13 cellular contexts compared by ENCODE assay signal in genomic region chr21:17455028-17455353, GRCh38. TPM values are rescaled to one million over a fixed set of nuclear protein-coding genes. Genes with fewer than 3 reads are reported as not detected.
DNase-seq lines count a peak whose midpoint lies in the region; ATAC-seq and TF ChIP-seq lines count a peak whose summit lies in the region.
"Had no signal": no experiment of that assay in that cellular context is flagged by ENCODE, and none has a peak within 500 bp of the region (broad histone marks: within the 10 kb centered on the region; RNA-seq: fewer than 3 reads in every experiment).

No MANE protein-coding gene starts in this region.

- H3K9ac ChIP-seq in HUES64 (ENCODE audit: low read depth, low read length), result peak overlapping the region; percentile 62

- H3K4me3 ChIP-seq in HUES64 (ENCODE audit: low read length), result peak overlapping the region; percentile 49
- H3K4me3 ChIP-seq in CD4-positive, alpha-beta memory T cell (ENCODE audit: low read length in 2 of 2), result no peak overlapping the region
- H3K4me3 ChIP-seq: skin epidermis, tibial artery had no signal

- H3K9me3 Mint-ChIP-seq in central memory CD8-positive, alpha-beta T cell, result no peaks in the 10 kb centered on the region
- peaks cover 2% of the 10 kb centered on the region for H3K9me3 Mint-ChIP-seq in neural crest cell
- no peaks in the 10 kb centered on the region for H3K9me3 Mint-ChIP-seq in CD4-positive, alpha-beta memory T cell

- TF ChIP-seq CTCF in neural crest cell (conservative IDR thresholded peaks at IDR 0.05), result no peak

- ATAC-seq in GM19351 (IDR thresholded peaks at IDR 0.05; ENCODE audit: unreplicated experiment) (peak; percentile 18), HG03025 (IDR thresholded peaks at IDR 0.05; ENCODE audit: low FRiP score, unreplicated experiment) (no peak), GM19035 (IDR thresholded peaks at IDR 0.05; ENCODE audit: unreplicated experiment) (no peak)
- no peak for ATAC-seq in central memory CD8-positive, alpha-beta T cell (replicated peaks; ENCODE audit: extremely low read depth, poor library complexity, severe bottlenecking)

- H3K27ac Mint-ChIP-seq in central memory CD8-positive, alpha-beta T cell (ENCODE audit: low read depth), result peak overlapping the region; percentile 51
- no peak overlapping the region for H3K27ac Mint-ChIP-seq in neural crest cell (ENCODE audit: unreplicated experiment)
- H3K27ac Mint-ChIP-seq in CD4-positive, alpha-beta memory T cell, result peak overlapping the region in 1 of 7 donors; percentile 75

- H3K27me3 Mint-ChIP-seq in central memory CD8-positive, alpha-beta T cell, result no peaks in the 10 kb centered on the region
- peaks cover 5% of the 10 kb centered on the region for H3K27me3 Mint-ChIP-seq in neural crest cell (ENCODE audit: low read depth)
- peaks cover 3 to 6% of the 10 kb centered on the region in 2 donors for H3K27me3 Mint-ChIP-seq in CD4-positive, alpha-beta memory T cell

- no peaks in the 10 kb centered on the region for H3K9me3 ChIP-seq in HUES64 (ENCODE audit: insufficient read depth, low read depth, low read length)
- H3K9me3 ChIP-seq in CD4-positive, alpha-beta memory T cell (ENCODE audit: control insufficient read depth in 1 of 2, low read length in 2 of 2), result no peaks in the 10 kb centered on the region
- H3K9me3 ChIP-seq: tibial artery had no signal

- H3K4me1 ChIP-seq in HUES64 (ENCODE audit: insufficient read depth, low read length), result peaks cover 3% of the 10 kb centered on the region; the same call in 1 of the 2 replicates
- no peaks in the 10 kb centered on the region for H3K4me1 ChIP-seq in CD4-positive, alpha-beta memory T cell (ENCODE audit: insufficient read depth, low read length)

- H3K4me3 Mint-ChIP-seq in central memory CD8-positive, alpha-beta T cell, result no peak overlapping the region
- peak overlapping the region; percentile 95 for H3K4me3 Mint-ChIP-seq in neural crest cell
- H3K4me3 Mint-ChIP-seq in CD4-positive, alpha-beta memory T cell, result peak overlapping the region in 2 of 8 donors; percentile 8 to 10

- H3K36me3 ChIP-seq in HUES64 (ENCODE audit: insufficient read depth, low read length), result no peaks in the 10 kb centered on the region
- H3K36me3 ChIP-seq in CD4-positive, alpha-beta memory T cell (ENCODE audit: insufficient read depth, low read length), result no peaks in the 10 kb centered on the region
- H3K36me3 ChIP-seq: tibial artery had no signal

- no peaks in the 10 kb centered on the region for H3K36me3 Mint-ChIP-seq in central memory CD8-positive, alpha-beta T cell (ENCODE audit: insufficient read depth)
- peaks cover 3% of the 10 kb centered on the region for H3K36me3 Mint-ChIP-seq in neural crest cell (ENCODE audit: low read depth)
- peaks cover 0 to 3% of the 10 kb centered on the region in 2 donors for H3K36me3 Mint-ChIP-seq in CD4-positive, alpha-beta memory T cell

- 31% methylated on average over 4 of the region's 4 CpGs for WGBS in HUES64

- CTCF ChIA-PET in CD4-positive, alpha-beta memory T cell (lab: Charles Lee; ENCODE audit: partially characterized antibody), result no interaction called here

- DNase-seq in central memory CD8-positive, alpha-beta T cell (ENCODE audit: low spot score in 2 of 2), result no peak
- DNase-seq in neural crest cell (ENCODE audit: low read depth, low spot score) (no peak), NCI-H2171 treated with DMSO at 0.1 percent for 48 hours (lab: John Stamatoyannopoulos, UW) (no peak)
- no peak for DNase-seq in CD4-positive, alpha-beta memory T cell
- DNase-seq: cortex of kidney, left colon, tibial artery had no signal

- POLR2A ChIA-PET in CD4-positive, alpha-beta memory T cell (lab: Charles Lee; ENCODE audit: partially characterized antibody), result no interaction called here

- no peaks in the 10 kb centered on the region for H3K27me3 ChIP-seq in HUES64 (ENCODE audit: insufficient read depth, low read length)
- no peaks in the 10 kb centered on the region for H3K27me3 ChIP-seq in CD4-positive, alpha-beta memory T cell (ENCODE audit: insufficient read depth, low read length)
- H3K27me3 ChIP-seq: tibial artery had no signal

- intact Hi-C loops in CD4-positive, alpha-beta memory T cell (cut with micrococcal nuclease), result no loop called here

- no peak overlapping the region for H3K27ac ChIP-seq in HUES64 (ENCODE audit: low read depth, low read length)
- H3K27ac ChIP-seq in CD4-positive, alpha-beta memory T cell (ENCODE audit: low read depth, low read length), result no peak overlapping the region
- H3K27ac ChIP-seq: tibial artery had no signal

- H3K4me1 Mint-ChIP-seq in central memory CD8-positive, alpha-beta T cell, result peaks cover 9% of the 10 kb centered on the region
- peaks cover 12% of the 10 kb centered on the region for H3K4me1 Mint-ChIP-seq in neural crest cell
- H3K4me1 Mint-ChIP-seq in CD4-positive, alpha-beta memory T cell, result peaks cover 4 to 10% (median 7%) of the 10 kb centered on the region in 4 donors

RNA-seq across cellular contexts. Expression of gene CXADR, which starts 57.9 kb away (rescaled TPM):
- polyA plus RNA-seq in HUES64 (2013, experiment 1 of 2), result 99.7 TPM
- polyA plus RNA-seq in HUES64 (2013, experiment 2 of 2), result 88.2 TPM
- 32.6 and 34.8 TPM in 2 replicates for total RNA-seq in neural crest cell
- 1 to 10 TPM in 1 of 2 experiments, under 1 TPM in 1; 0.64 to 1.4 TPM for total RNA-seq in CD4-positive, alpha-beta memory T cell
- 1 to 10 TPM in 1 of 2 donors, under 1 TPM in 1; 0.13 to 1.0 TPM for polyA plus RNA-seq in CD4-positive, alpha-beta memory T cell
- total RNA-seq: myocyte had no signal

Comparison
In these comparisons a context has a peak if more than half of its experiments do, and no peak if none do; other contexts are left out.
1. RNA of gene CXADR, which starts 57.9 kb away (total RNA-seq): 32.6 to 34.8 TPM in neural crest cell; 0.64 to 1.4 TPM in CD4-positive, alpha-beta memory T cell; every median in the first group is over 10 times any median in the second.